30 cellular contexts compared by ENCODE assay signal in the genomic region with DNA sequence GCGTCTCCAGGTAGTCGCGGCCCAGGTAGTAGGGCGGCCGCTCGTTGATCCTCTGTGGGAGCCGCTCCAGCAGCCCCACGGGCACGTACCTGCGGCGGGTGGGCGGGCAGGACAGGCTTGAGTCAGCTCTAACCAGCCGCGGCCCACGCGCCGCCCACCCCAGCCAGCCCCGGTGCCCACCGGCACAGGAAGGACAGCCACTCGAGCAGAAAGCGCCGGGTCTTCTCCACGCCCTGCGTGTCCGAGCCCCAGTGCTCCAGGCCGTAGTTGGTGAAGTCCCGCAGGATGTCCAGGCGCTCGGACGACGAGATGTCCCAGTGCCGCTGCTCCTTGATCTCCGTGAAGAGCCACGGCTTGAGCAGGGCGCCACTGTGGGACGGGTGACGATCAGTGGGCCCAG. TPM values are rescaled to one million over a fixed set of nuclear protein-coding genes. Genes with fewer than 3 reads are reported as not detected.
A peak's percentile ranks its signal among the peaks of the same experiment; 100 is the strongest.
DNase-seq lines count a peak whose midpoint lies in the region; ATAC-seq, FAIRE-seq and TF ChIP-seq lines count a peak whose summit lies in the region.
"Had no signal": no experiment of that assay in that cellular context is flagged by ENCODE, and none has a peak within 500 bp of the region (broad histone marks: within the 10 kb centered on the region; RNA-seq: fewer than 3 reads in every experiment).

No MANE protein-coding gene starts in this region.

- in situ Hi-C loops in K562 (cut with MboI): no loop called here

- H3K36me3 Mint-ChIP-seq in Caco-2 (ENCODE audit: insufficient read depth, unreplicated experiment): peaks cover 56% of the 10 kb centered on the region

- H3K4me3 ChIP-seq in BE2C (ENCODE audit: low read depth, low read length) (no peak overlapping the region), HEK293 (ENCODE audit: low read depth, low read length) (no peak overlapping the region), K562 (no peak overlapping the region), osteoblast (ENCODE audit: insufficient read depth, low read length) (no peak overlapping the region), MG63 (no peak overlapping the region), Caco-2 (ENCODE audit: low read depth, low read length) (no peak overlapping the region)
- H3K4me3 ChIP-seq: BLaER1 treated with 17β-estradiol and CSF1 and Interleukin-3, amounts not matched to agents 10 nM and 100 nM; GM12878 had no signal

- WGBS in K562 (ENCODE audit: insufficient coverage, low coverage, missing lambda C conversion rate): 97% methylated on average over 21 of the region's 37 CpGs

- BruUV-seq in K562 (replicated peaks; lab: Mats Ljungman, UMichigan) (no TSS peak), Caco-2 (replicated peaks; lab: Mats Ljungman, UMichigan) (no TSS peak)

- no peak overlapping the region for H2AFZ ChIP-seq in K562 (ENCODE audit: low read depth, low read length)
- no peak overlapping the region for H2AFZ ChIP-seq in osteoblast (ENCODE audit: low read length)

- H3K36me3 ChIP-seq in BE2C: peaks cover 70% of the 10 kb centered on the region
- H3K36me3 ChIP-seq in HEK293 (ENCODE audit: control insufficient read depth in 2 of 2, insufficient read depth in 1 of 2, low read length in 2 of 2): peaks cover 11 to 67% of the 10 kb centered on the region in 2 experiments; a peak in 2 of 3 replicates
- H3K36me3 ChIP-seq in K562 (ENCODE audit: control insufficient read depth, insufficient read depth, low read length): peaks cover 68% of the 10 kb centered on the region
- H3K36me3 ChIP-seq in osteoblast (ENCODE audit: insufficient read depth, low read length): peaks cover 36% of the 10 kb centered on the region
- H3K36me3 ChIP-seq in MG63: peaks cover 29% of the 10 kb centered on the region
- peaks cover 4% of the 10 kb centered on the region; the same call in 1 of the 2 replicates for H3K36me3 ChIP-seq in Caco-2 (ENCODE audit: control insufficient read depth, insufficient read depth, low read length)

- H3K9me3 ChIP-seq in BE2C: no peaks in the 10 kb centered on the region
- H3K9me3 ChIP-seq in HEK293 (ENCODE audit: control insufficient read depth, insufficient read depth, low read depth, low read length): no peaks in the 10 kb centered on the region
- no peaks in the 10 kb centered on the region for H3K9me3 ChIP-seq in K562 (replicated peaks; ENCODE audit: control insufficient read depth, insufficient read depth, low read depth, low read length)
- H3K9me3 ChIP-seq in osteoblast (ENCODE audit: low read depth, low read length): no peaks in the 10 kb centered on the region
- no peaks in the 10 kb centered on the region for H3K9me3 ChIP-seq in MG63
- no peaks in the 10 kb centered on the region for H3K9me3 ChIP-seq in Caco-2
- H3K9me3 ChIP-seq: BLaER1 treated with 17β-estradiol and CSF1 and Interleukin-3, amounts not matched to agents 10 nM and 100 nM had no signal

- no peak overlapping the region; a peak in 1 of 4 replicates for H3K9ac ChIP-seq in K562 (ENCODE audit: insufficient read depth in 1 of 2, low read depth in 2 of 2, low read length in 2 of 2)
- H3K9ac ChIP-seq: BLaER1 treated with 17β-estradiol and CSF1 and Interleukin-3, amounts not matched to agents 10 nM and 100 nM had no signal

- H3K79me2 ChIP-seq in K562 (ENCODE audit: control insufficient read depth, insufficient read depth, low read length): peaks cover 15% of the 10 kb centered on the region
- H3K79me2 ChIP-seq in osteoblast (ENCODE audit: insufficient read depth, low read length): peaks cover 9% of the 10 kb centered on the region

- peak; percentile 15 for DNase-seq in BE2C
- peak in 1 of 4 experiments; percentile 6 for DNase-seq in K562 (ENCODE audit: extremely low read depth in 1 of 4, low spot score in 3 of 4)
- peak; percentile 65 for DNase-seq in osteoblast (ENCODE audit: insufficient read length, low spot score, missing footprints)
- no peak for DNase-seq in NCI-H524 (lab: John Stamatoyannopoulos, UW)
- no peak for DNase-seq in MG63
- no peak for DNase-seq in Caco-2
- DNase-seq: 8988T; ACHN; CD4-positive, alpha-beta T cell; CD8-positive, alpha-beta T cell; DMS 273 treated with DMSO at 0.1 percent for 48 hours; DMS153; DMS53; DMS79; DND-41; EL; GDM1 had no signal

- H3K27me3 Mint-ChIP-seq in Caco-2 (ENCODE audit: insufficient read depth, unreplicated experiment): no peaks in the 10 kb centered on the region
- H3K27me3 Mint-ChIP-seq: CD4-positive, alpha-beta T cell had no signal

- no peaks in the 10 kb centered on the region for H3K9me1 ChIP-seq in K562 (ENCODE audit: control insufficient read depth, insufficient read depth, low read length)

- no peaks in the 10 kb centered on the region for H3K9me3 Mint-ChIP-seq in Caco-2 (ENCODE audit: unreplicated experiment)
- H3K9me3 Mint-ChIP-seq: CD4-positive, alpha-beta T cell; CD8-positive, alpha-beta T cell had no signal

- intact Hi-C loops in K562 (cut with micrococcal nuclease) (no loop called here), Caco-2 (cut with micrococcal nuclease; ENCODE audit: unreplicated experiment) (no loop called here)

- TF ChIP-seq EP300 in K562 (IDR thresholded peaks at IDR 0.05; ENCODE audit: low read length): no peak

- H3K4me1 ChIP-seq in BE2C (no peaks in the 10 kb centered on the region), HEK293 (ENCODE audit: control insufficient read depth, insufficient read depth, low read length) (no peaks in the 10 kb centered on the region), K562 (replicated peaks in 1 of 2; ENCODE audit: control insufficient read depth in 2 of 2, insufficient read depth in 2 of 2, low read length in 2 of 2) (peaks cover 2 to 58% of the 10 kb centered on the region in 2 experiments; a peak in 2 of 5 replicates), osteoblast (ENCODE audit: insufficient read depth, low read length) (peaks cover 4% of the 10 kb centered on the region), Caco-2 (no peaks in the 10 kb centered on the region)

- TF ChIP-seq CTCF in BE2C (IDR thresholded peaks at IDR 0.05; ENCODE audit: low read depth, low read length) (no peak), HEK293 (tag by site-specific recombination; IDR thresholded peaks at IDR 0.05) (no peak), K562 (IDR thresholded peaks at IDR 0.05 in 2 of 3, conservative IDR thresholded peaks at IDR 0.05 in 1 of 3; ENCODE audit: insufficient read depth in 2 of 3, low read depth in 1 of 3, low read length in 3 of 3) (no peak), osteoblast (IDR thresholded peaks at IDR 0.05; ENCODE audit: extremely low read depth, low read depth, low read length) (no peak), Caco-2 (IDR thresholded peaks at IDR 0.05; ENCODE audit: insufficient read depth in 1 of 2, low read depth in 1 of 2, low read length in 1 of 2, severe bottlenecking in 1 of 2, unreplicated experiment in 1 of 2) (no peak)

- ATAC-seq in K562: no peak
- ATAC-seq in activated CD4-positive, CD25-positive, alpha-beta regulatory T cell treated with anti-CD3 and anti-CD28 coated beads, Interleukin-2, amount 50 U/mL, for 24 hours: no peak
- ATAC-seq: CD8-positive, alpha-beta T cell; GM12878 had no signal

- H3K4me2 ChIP-seq in K562 (ENCODE audit: insufficient read depth, low read length) (no peak overlapping the region), osteoblast (ENCODE audit: insufficient read depth, low read length) (no peak overlapping the region)
- H3K4me2 ChIP-seq: BLaER1 treated with 17β-estradiol and CSF1 and Interleukin-3, amounts not matched to agents 10 nM and 100 nM had no signal

- H3K27ac Mint-ChIP-seq in Caco-2 (ENCODE audit: unreplicated experiment): no peak overlapping the region
- H3K27ac Mint-ChIP-seq: CD8-positive, alpha-beta T cell had no signal

- FAIRE-seq in K562 (lab: Jason Lieb, UNC): no peak
- FAIRE-seq: A204.1, GM12878, GM12892, GM18507 had no signal

- CTCF ChIA-PET in HEK293 (lab: Yijun Ruan, JAX): no interaction called here
- CTCF ChIA-PET in K562 (lab: Yijun Ruan, JAX; ENCODE audit: low intra/inter-chr PET ratio): no interaction called here
- CTCF ChIA-PET in Caco-2 (lab: Charles Lee): no interaction called here

- H3K27me3 ChIP-seq in BE2C (no peaks in the 10 kb centered on the region), K562 (ENCODE audit: control insufficient read depth in 2 of 2, insufficient read depth in 2 of 2, low read length in 2 of 2) (no peaks in the 10 kb centered on the region), osteoblast (ENCODE audit: insufficient read depth, low read length) (no peaks in the 10 kb centered on the region), MG63 (no peaks in the 10 kb centered on the region), Caco-2 (replicated peaks; ENCODE audit: control insufficient read depth, insufficient read depth, low read length) (no peaks in the 10 kb centered on the region)
- H3K27me3 ChIP-seq: BLaER1 treated with 17β-estradiol and CSF1 and Interleukin-3, amounts not matched to agents 10 nM and 100 nM had no signal

- no peak overlapping the region for H3K4me3 Mint-ChIP-seq in Caco-2 (ENCODE audit: unreplicated experiment)
- H3K4me3 Mint-ChIP-seq: CD4-positive, alpha-beta T cell; CD8-positive, alpha-beta T cell had no signal

- TF ChIP-seq RAD21 in K562 (CRISPR knock-in tag; conservative IDR thresholded peaks at IDR 0.05 in 1 of 2, IDR thresholded peaks at IDR 0.05 in 1 of 2): no peak

- H4K20me1 ChIP-seq in K562 (replicated peaks; ENCODE audit: control insufficient read depth, insufficient read depth, low read length): 0 out of 2 replicates have a peak, but pooled peaks cover 8% of the 10 kb centered on the region
- H4K20me1 ChIP-seq in osteoblast (ENCODE audit: insufficient read depth, low read length): peaks cover 9% of the 10 kb centered on the region

- H3K4me1 Mint-ChIP-seq in Caco-2 (ENCODE audit: low read depth, unreplicated experiment): no peaks in the 10 kb centered on the region

- no peak for TF ChIP-seq POLR2A in K562 (conservative IDR thresholded peaks at IDR 0.05)

- POLR2A ChIA-PET in HEK293 (lab: Yijun Ruan, JAX) (no interaction called here), K562 (lab: Yijun Ruan, JAX) (interaction anchor here (0.7 kb wide), 1 partner anchor 284 kb away, joined by 3 read pairs; no protein-coding TSS in a partner anchor), Caco-2 (lab: Charles Lee) (no interaction called here)

- H3K27ac ChIP-seq in HEK293 (ENCODE audit: extremely low read depth, low read depth, low read length): no peak overlapping the region
- H3K27ac ChIP-seq in K562 (ENCODE audit: extremely low read depth, low read depth, low read length): no peak overlapping the region
- H3K27ac ChIP-seq in osteoblast (ENCODE audit: low read depth, low read length): no peak overlapping the region
- H3K27ac ChIP-seq: BLaER1 treated with 17β-estradiol and CSF1 and Interleukin-3, amounts not matched to agents 10 nM and 100 nM; C4-2B had no signal

RNA-seq across cellular contexts. Expression of gene PRR22, which starts 0.9 kb away (rescaled TPM):
- 13.1 TPM for polyA plus RNA-seq in BE2C (2012; ENCODE audit: insufficient read depth, insufficient read length, low read depth)
- total RNA-seq in K562 (2011; cell fraction: chromatin; rRNA removed; ENCODE audit: low replicate concordance): 3.0 and 20.7 TPM in 2 replicates
- 16.2 and 19.2 TPM in 2 replicates for total RNA-seq in K562 (2011; cell fraction: nucleolus; rRNA removed)
- total RNA-seq in K562 (2011; cell fraction: nucleoplasm; rRNA removed): 7.0 and 8.5 TPM in 2 replicates
- 5.4 and 8.0 TPM in 2 replicates for total RNA-seq in K562 (2014; rRNA removed)
- total RNA-seq in K562 (2014; rRNA removed; fragmentation: Illumina TruSeq; extraction: Trizol): 0.11 and 0.22 TPM in 2 replicates
- total RNA-seq in K562 (2015; rRNA removed; fragmentation: Illumina TruSeq; extraction: Trizol): 1.9 and 2.7 TPM in 2 replicates
- 9.3 and 12.0 TPM in 2 replicates for total RNA-seq in K562 (2021)
- polyA plus RNA-seq in K562 (2011; rRNA removed): 1.4 and 2.2 TPM in 2 replicates
- 1.5 and 4.4 TPM in 2 replicates for polyA plus RNA-seq in K562 (2011; cell fraction: cytosol; rRNA removed)
- 19.6 and 56.2 TPM in 2 replicates for polyA plus RNA-seq in K562 (2011; cell fraction: nucleus; rRNA removed)
- 4.2 and 5.5 TPM in 2 replicates for polyA plus RNA-seq in K562 (2012)
- 1.1 and 3.7 TPM in 2 replicates for polyA plus RNA-seq in K562 (2014; fragmentation: Illumina TruSeq; extraction: Trizol)
- polyA plus RNA-seq in K562 (2014; fragmentation: Nextera tagmentation; extraction: Ambion mirVana): under 1 TPM in 1 of 2 experiments, not detected in 1; 0.03 TPM
- 8.5 and 8.9 TPM in 2 replicates for polyA plus RNA-seq in K562 (2014; rRNA removed)
- polyA minus RNA-seq in K562 (2011; rRNA and poly(A)+ RNA removed): 0.12 and 0.18 TPM in 2 replicates
- not detected in 2 replicates for polyA minus RNA-seq in K562 (2011; cell fraction: cytosol; rRNA and poly(A)+ RNA removed)
- polyA minus RNA-seq in K562 (2011; cell fraction: nucleus; rRNA and poly(A)+ RNA removed): 2.7 and 3.5 TPM in 2 replicates
- total RNA-seq in osteoblast: 0.29 and 0.36 TPM in 2 replicates
- total RNA-seq in MG63 (2014; rRNA removed; shearing (Covaris generic); ENCODE audit: low replicate concordance): 3.6 TPM in 1 of 2 replicates, not detected in the other
- 7.1 TPM in 2 replicates for total RNA-seq in Caco-2 (2022)

RNA-seq across cellular contexts. Expression of gene DUS3L, which starts 5.5 kb away (rescaled TPM):
- polyA plus RNA-seq in BE2C (2012; ENCODE audit: insufficient read depth, insufficient read length, low read depth): 184 TPM
- 58.3 and 240 TPM in 2 replicates for total RNA-seq in K562 (2011; cell fraction: chromatin; rRNA removed; ENCODE audit: low replicate concordance)
- total RNA-seq in K562 (2011; cell fraction: nucleolus; rRNA removed): 172 and 210 TPM in 2 replicates
- 64.6 and 96.7 TPM in 2 replicates for total RNA-seq in K562 (2011; cell fraction: nucleoplasm; rRNA removed)
- total RNA-seq in K562 (2014; rRNA removed): 102 and 107 TPM in 2 replicates
- total RNA-seq in K562 (2014; rRNA removed; fragmentation: Illumina TruSeq; extraction: Trizol): 19.0 and 19.5 TPM in 2 replicates
- total RNA-seq in K562 (2015; rRNA removed; fragmentation: Illumina TruSeq; extraction: Trizol): 77.5 and 86.8 TPM in 2 replicates
- 97.0 and 102 TPM in 2 replicates for total RNA-seq in K562 (2021)
- polyA plus RNA-seq in K562 (2011; rRNA removed): 27.3 and 37.0 TPM in 2 replicates
- 33.3 and 86.9 TPM in 2 replicates for polyA plus RNA-seq in K562 (2011; cell fraction: cytosol; rRNA removed)
- polyA plus RNA-seq in K562 (2011; cell fraction: nucleus; rRNA removed): 154 and 263 TPM in 2 replicates
- polyA plus RNA-seq in K562 (2012): 51.5 and 103 TPM in 2 replicates
- 81.0 and 83.7 TPM in 2 replicates for polyA plus RNA-seq in K562 (2014; fragmentation: Illumina TruSeq; extraction: Trizol)
- 1 to 10 TPM; 1.7 to 2.1 TPM for polyA plus RNA-seq in K562 (2014; fragmentation: Nextera tagmentation; extraction: Ambion mirVana)
- 80.7 and 87.8 TPM in 2 replicates for polyA plus RNA-seq in K562 (2014; rRNA removed)
- polyA minus RNA-seq in K562 (2011; rRNA and poly(A)+ RNA removed): 16.1 and 30.0 TPM in 2 replicates
- 52.2 and 61.2 TPM in 2 replicates for polyA minus RNA-seq in K562 (2011; cell fraction: cytosol; rRNA and poly(A)+ RNA removed)
- polyA minus RNA-seq in K562 (2011; cell fraction: nucleus; rRNA and poly(A)+ RNA removed): 60.2 and 66.8 TPM in 2 replicates
- 21.2 and 30.0 TPM in 2 replicates for total RNA-seq in osteoblast
- total RNA-seq in MG63 (2014; rRNA removed; shearing (Covaris generic); ENCODE audit: low replicate concordance): 54.1 and 61.0 TPM in 2 replicates
- total RNA-seq in Caco-2 (2022): 73.3 and 75.4 TPM in 2 replicates

RNA-seq across cellular contexts. Expression of gene NRTN, which starts 19.4 kb away (rescaled TPM):
- polyA plus RNA-seq in BE2C (2012; ENCODE audit: insufficient read depth, insufficient read length, low read depth): 4.5 TPM
- total RNA-seq in K562 (2011; cell fraction: chromatin; rRNA removed; ENCODE audit: low replicate concordance): 0.67 and 2.5 TPM in 2 replicates
- 2.2 and 2.7 TPM in 2 replicates for total RNA-seq in K562 (2011; cell fraction: nucleolus; rRNA removed)
- 1.5 and 2.1 TPM in 2 replicates for total RNA-seq in K562 (2011; cell fraction: nucleoplasm; rRNA removed)
- total RNA-seq in K562 (2014; rRNA removed) (7.3 and 8.1 TPM in 2 replicates), K562 (2014; rRNA removed; fragmentation: Illumina TruSeq; extraction: Trizol) (0.62 and 0.70 TPM in 2 replicates), K562 (2015; rRNA removed; fragmentation: Illumina TruSeq; extraction: Trizol) (1.6 TPM in 2 replicates), K562 (2021) (5.3 and 7.8 TPM in 2 replicates), osteoblast (not detected in 2 replicates), Caco-2 (2022) (2.6 and 3.9 TPM in 2 replicates)
- polyA plus RNA-seq in K562 (2011; rRNA removed) (1.1 and 2.2 TPM in 2 replicates), K562 (2014; fragmentation: Illumina TruSeq; extraction: Trizol) (1.6 and 3.3 TPM in 2 replicates), K562 (2014; fragmentation: Nextera tagmentation; extraction: Ambion mirVana) (not detected), K562 (2014; rRNA removed) (2.4 and 4.0 TPM in 2 replicates)
- 2.6 and 9.4 TPM in 2 replicates for polyA plus RNA-seq in K562 (2011; cell fraction: cytosol; rRNA removed)
- 1.6 and 2.0 TPM in 2 replicates for polyA plus RNA-seq in K562 (2011; cell fraction: nucleus; rRNA removed)
- 2.4 and 6.4 TPM in 2 replicates for polyA plus RNA-seq in K562 (2012)
- polyA minus RNA-seq in K562 (2011; rRNA and poly(A)+ RNA removed): 0.25 and 0.45 TPM in 2 replicates
- 2.3 and 3.3 TPM in 2 replicates for polyA minus RNA-seq in K562 (2011; cell fraction: cytosol; rRNA and poly(A)+ RNA removed)
- 1.1 and 1.5 TPM in 2 replicates for polyA minus RNA-seq in K562 (2011; cell fraction: nucleus; rRNA and poly(A)+ RNA removed)
- total RNA-seq in MG63 (2014; rRNA removed; shearing (Covaris generic); ENCODE audit: low replicate concordance): 1.4 TPM in 1 of 2 replicates, not detected in the other
- total RNA-seq: GM12878 had no signal
- polyA plus RNA-seq: GM12878 had no signal

RNA-seq across cellular contexts. Expression of gene FUT6, which starts 54.1 kb away (rescaled TPM):
- polyA plus RNA-seq in BE2C (2012; ENCODE audit: insufficient read depth, insufficient read length, low read depth): not detected
- 0.19 TPM in 1 of 2 replicates, not detected in the other for total RNA-seq in K562 (2011; cell fraction: chromatin; rRNA removed; ENCODE audit: low replicate concordance)
- not detected in 2 replicates for total RNA-seq in K562 (2011; cell fraction: nucleolus; rRNA removed)
- total RNA-seq in K562 (2011; cell fraction: nucleoplasm; rRNA removed): not detected in 2 replicates
- total RNA-seq in K562 (2014; rRNA removed) (not detected in 2 replicates), K562 (2014; rRNA removed; fragmentation: Illumina TruSeq; extraction: Trizol) (not detected in 2 replicates), K562 (2015; rRNA removed; fragmentation: Illumina TruSeq; extraction: Trizol) (not detected in 2 replicates), K562 (2021) (not detected in 2 replicates), osteoblast (not detected in 2 replicates), Caco-2 (2022) (not detected in 2 replicates)
- polyA plus RNA-seq in K562 (2011; rRNA removed) (not detected in 2 replicates), K562 (2014; fragmentation: Illumina TruSeq; extraction: Trizol) (not detected in 2 replicates), K562 (2014; fragmentation: Nextera tagmentation; extraction: Ambion mirVana) (under 1 TPM in 1 of 2 experiments, not detected in 1; 0.04 TPM), K562 (2014; rRNA removed) (not detected in 2 replicates)
- polyA plus RNA-seq in K562 (2011; cell fraction: cytosol; rRNA removed): not detected in 2 replicates
- not detected in 2 replicates for polyA plus RNA-seq in K562 (2011; cell fraction: nucleus; rRNA removed)
- not detected in 2 replicates for polyA plus RNA-seq in K562 (2012)
- polyA minus RNA-seq in K562 (2011; rRNA and poly(A)+ RNA removed): not detected in 2 replicates
- not detected in 2 replicates for polyA minus RNA-seq in K562 (2011; cell fraction: cytosol; rRNA and poly(A)+ RNA removed)
- not detected in 2 replicates for polyA minus RNA-seq in K562 (2011; cell fraction: nucleus; rRNA and poly(A)+ RNA removed)
- not detected in 2 replicates for total RNA-seq in MG63 (2014; rRNA removed; shearing (Covaris generic); ENCODE audit: low replicate concordance)
- total RNA-seq: A673; CD8-positive, alpha-beta T cell; Daoy; G401; GM12878 had no signal
- polyA plus RNA-seq: AG04450, BJ, GM12878 had no signal

Comparison
In these comparisons a context has a peak if more than half of its experiments do, and no peak if none do; other contexts are left out.
1. DNase-seq: peak in BE2C (single experiment) and osteoblast (single experiment); none in NCI-H524 (0 of 2), MG63 (single experiment) and Caco-2 (0 of 2).